Comparison of ENCODE assay signal across 8 cellular contexts in genomic region chr17:2214047-2214717, GRCh38.
DNase-seq lines count a peak whose midpoint lies in the region; ATAC-seq and TF ChIP-seq lines count a peak whose summit lies in the region.

No MANE protein-coding gene starts in this region.

- peak overlapping the region; percentile 78 for H3K4me3 Mint-ChIP-seq in T-helper 1 cell treated with Interleukin-12 subunit alpha and Interleukin-12 subunit beta and Interleukin-4 antibody, amounts not matched to agents 30 μg/mL and 1 μg/mL, for 36 hours
- peak overlapping the region; percentile 81 for H3K4me3 Mint-ChIP-seq in activated T-helper 17 cell treated with anti-CD3 and anti-CD28 coated beads, Interleukin-2, amount 50 U/mL, for 72 hours

- H3K9ac ChIP-seq in parathyroid adenoma = no peak overlapping the region

- H3K4me3 ChIP-seq in parathyroid adenoma (ENCODE audit: low read depth, low read length) = no peak overlapping the region

- no peaks in the 10 kb centered on the region for H3K9me3 ChIP-seq in parathyroid adenoma (ENCODE audit: control insufficient read depth, low read length)

- no peaks in the 10 kb centered on the region for H3K4me1 ChIP-seq in parathyroid adenoma

- no peak overlapping the region for H2AFZ ChIP-seq in parathyroid adenoma

- peaks cover 27% of the 10 kb centered on the region for H3K36me3 Mint-ChIP-seq in T-helper 1 cell treated with Interleukin-12 subunit alpha and Interleukin-12 subunit beta and Interleukin-4 antibody, amounts not matched to agents 30 μg/mL and 1 μg/mL, for 36 hours (ENCODE audit: low read depth)
- peaks cover 33% of the 10 kb centered on the region for H3K36me3 Mint-ChIP-seq in activated T-helper 17 cell treated with anti-CD3 and anti-CD28 coated beads, Interleukin-2, amount 50 U/mL, for 72 hours (ENCODE audit: low read depth)

- H3K4me1 Mint-ChIP-seq in T-helper 1 cell treated with Interleukin-12 subunit alpha and Interleukin-12 subunit beta and Interleukin-4 antibody, amounts not matched to agents 30 μg/mL and 1 μg/mL, for 36 hours (ENCODE audit: low read depth) = peaks cover 51% of the 10 kb centered on the region
- peaks cover 34% of the 10 kb centered on the region for H3K4me1 Mint-ChIP-seq in activated T-helper 17 cell treated with anti-CD3 and anti-CD28 coated beads, Interleukin-2, amount 50 U/mL, for 72 hours

- no peak for ATAC-seq in activated T-helper 17 cell treated with anti-CD3 and anti-CD28 coated beads, Interleukin-2, amount 50 U/mL, for 72 hours (replicated peaks)

- peak overlapping the region; percentile 34 for H3K27ac ChIP-seq in parathyroid adenoma

- H3K27ac Mint-ChIP-seq in T-helper 1 cell treated with Interleukin-12 subunit alpha and Interleukin-12 subunit beta and Interleukin-4 antibody, amounts not matched to agents 30 μg/mL and 1 μg/mL, for 36 hours = peak overlapping the region; percentile 97
- peak overlapping the region; percentile 51 for H3K27ac Mint-ChIP-seq in activated T-helper 17 cell treated with anti-CD3 and anti-CD28 coated beads, Interleukin-2, amount 50 U/mL, for 72 hours

- H3K27me3 ChIP-seq in parathyroid adenoma (ENCODE audit: control insufficient read depth, insufficient read depth, low read length) = no peaks in the 10 kb centered on the region

- DNase-seq in T-helper 1 cell (no peak), globus pallidus (ENCODE audit: low spot score) (peak; percentile 80), NCI-H748 (lab: John Stamatoyannopoulos, UW; ENCODE audit: unreplicated experiment) (no peak), NCI-H82 (lab: John Stamatoyannopoulos, UW) (no peak)
- DNase-seq in central memory CD4-positive, alpha-beta T cell = no peak

- no peaks in the 10 kb centered on the region for H3K9me3 Mint-ChIP-seq in T-helper 1 cell treated with Interleukin-12 subunit alpha and Interleukin-12 subunit beta and Interleukin-4 antibody, amounts not matched to agents 30 μg/mL and 1 μg/mL, for 36 hours
- no peaks in the 10 kb centered on the region for H3K9me3 Mint-ChIP-seq in activated T-helper 17 cell treated with anti-CD3 and anti-CD28 coated beads, Interleukin-2, amount 50 U/mL, for 72 hours

- H3K36me3 ChIP-seq in parathyroid adenoma (ENCODE audit: control insufficient read depth, insufficient read depth, low read length) = no peaks in the 10 kb centered on the region

- no peak for TF ChIP-seq CTCF in parathyroid adenoma (IDR thresholded peaks at IDR 0.05)

- H3K79me2 ChIP-seq in parathyroid adenoma = peaks cover 5% of the 10 kb centered on the region

- H3K4me2 ChIP-seq in parathyroid adenoma (ENCODE audit: low read length) = no peak overlapping the region

- no peaks in the 10 kb centered on the region for H3K27me3 Mint-ChIP-seq in T-helper 1 cell treated with Interleukin-12 subunit alpha and Interleukin-12 subunit beta and Interleukin-4 antibody, amounts not matched to agents 30 μg/mL and 1 μg/mL, for 36 hours (ENCODE audit: low read depth)
- no peaks in the 10 kb centered on the region for H3K27me3 Mint-ChIP-seq in activated T-helper 17 cell treated with anti-CD3 and anti-CD28 coated beads, Interleukin-2, amount 50 U/mL, for 72 hours
